8 cellular contexts compared by ENCODE assay signal in genomic region chr22:18001894-18002315, GRCh38. TPM values are rescaled to one million over a fixed set of nuclear protein-coding genes. Genes with fewer than 3 reads are reported as not detected.
DNase-seq lines count a peak whose midpoint lies in the region; ATAC-seq and TF ChIP-seq lines count a peak whose summit lies in the region.
"Not testable (repeated sequence)": the region's sequence is repeated elsewhere in the genome, so short reads cannot be mapped to it uniquely, and the experiment has no call there.

No MANE protein-coding gene starts in this region.

- WGBS in ectodermal cell, 2 experiments, result 54% methylated on average over 15 of the region's 15 CpGs
- WGBS in right cardiac atrium, result 44% methylated on average over 15 of the region's 15 CpGs

- peak overlapping the region; percentile 94 for H3K4me3 Mint-ChIP-seq in activated naive CD8-positive, alpha-beta T cell
- H3K4me3 Mint-ChIP-seq in natural killer cell treated with Interleukin-12 subunit alpha and Interleukin-12 subunit beta and Interleukin-15 and Interleukin-18, amount 100 ng/mL, for 72 hours, result peak overlapping the region; percentile 93
- peak overlapping the region; percentile 82 for H3K4me3 Mint-ChIP-seq in stimulated activated effector memory CD8-positive, alpha-beta T cell treated with anti-CD3 and anti-CD28 coated beads, Interleukin-12 subunit alpha, Interleukin-12 subunit beta, amount 100 ng/mL, for 72 hours

- not testable (repeated sequence) for H3K27me3 ChIP-seq in ectodermal cell (ENCODE audit: control insufficient read depth, insufficient read depth, low read length, poor library complexity, severe bottlenecking); right cardiac atrium (ENCODE audit: control insufficient read depth, insufficient read depth)

- peaks cover 37% of the 10 kb centered on the region for H3K4me1 Mint-ChIP-seq in activated naive CD8-positive, alpha-beta T cell (ENCODE audit: low read depth)
- H3K4me1 Mint-ChIP-seq in natural killer cell treated with Interleukin-12 subunit alpha and Interleukin-12 subunit beta and Interleukin-15 and Interleukin-18, amount 100 ng/mL, for 72 hours (ENCODE audit: low read depth in 2 of 2), result peaks cover 32 to 36% of the 10 kb centered on the region in 2 donors
- H3K4me1 Mint-ChIP-seq in stimulated activated effector memory CD8-positive, alpha-beta T cell treated with anti-CD3 and anti-CD28 coated beads, Interleukin-12 subunit alpha, Interleukin-12 subunit beta, amount 100 ng/mL, for 72 hours, result peaks cover 49% of the 10 kb centered on the region

- POLR2A ChIA-PET in AG04449 (lab: Yijun Ruan, JAX) (interaction anchor here (1.4 kb wide), 1 partner anchor 22 kb away, joined by 4 read pairs; no protein-coding TSS in a partner anchor), HEK293T (lab: Yijun Ruan, JAX) (interaction anchor here (0.6 kb wide), 1 partner anchor 21 kb away, joined by 4 read pairs; no protein-coding TSS in a partner anchor)

- intact Hi-C loops in right cardiac atrium (cut with DNase I), result loop anchor here in 3 of 4 donors (5.0 to 10.0 kb wide), 3 partner anchors 85 to 107 kb away; no protein-coding TSS in a partner anchor

- not testable (repeated sequence) for ATAC-seq in SK-N-SH treated with all-trans-retinoic acid at 6 μM for 48 hours; right cardiac atrium; natural killer cell treated with Interleukin-12 subunit alpha and Interleukin-12 subunit beta and Interleukin-15 and Interleukin-18, amount 100 ng/mL, for 72 hours; stimulated activated effector memory CD8-positive, alpha-beta T cell treated with anti-CD3 and anti-CD28 coated beads, Interleukin-12 subunit alpha, Interleukin-12 subunit beta, amount 100 ng/mL, for 72 hours

- H3K9me3 ChIP-seq in ectodermal cell (ENCODE audit: control insufficient read depth, low read length); right cardiac atrium (ENCODE audit: control insufficient read depth, low read length): not testable (repeated sequence)

- H3K27me3 Mint-ChIP-seq in activated naive CD8-positive, alpha-beta T cell, result not testable (repeated sequence)
- H3K27me3 Mint-ChIP-seq in natural killer cell treated with Interleukin-12 subunit alpha and Interleukin-12 subunit beta and Interleukin-15 and Interleukin-18, amount 100 ng/mL, for 72 hours, result peaks cover 6 to 13% of the 10 kb centered on the region in 2 donors

- H3K4me1 ChIP-seq in ectodermal cell (ENCODE audit: control insufficient read depth, insufficient read depth, low read length); right cardiac atrium (ENCODE audit: control insufficient read depth, insufficient read depth, low read length): not testable (repeated sequence)

- TF ChIP-seq CTCF in AG04449 (IDR thresholded peaks at IDR 0.05; ENCODE audit: insufficient read depth, low read length, missing control alignments), result not testable (repeated sequence)

- not testable (repeated sequence) for H3K36me3 Mint-ChIP-seq in activated naive CD8-positive, alpha-beta T cell; natural killer cell treated with Interleukin-12 subunit alpha and Interleukin-12 subunit beta and Interleukin-15 and Interleukin-18, amount 100 ng/mL, for 72 hours
- H3K36me3 Mint-ChIP-seq in stimulated activated effector memory CD8-positive, alpha-beta T cell treated with anti-CD3 and anti-CD28 coated beads, Interleukin-12 subunit alpha, Interleukin-12 subunit beta, amount 100 ng/mL, for 72 hours, result peaks cover 11% of the 10 kb centered on the region

- DNase-seq in AG04449 (ENCODE audit: low read depth, low spot score); HEK293T (ENCODE audit: extremely low spot score); right cardiac atrium; natural killer cell treated with Interleukin-12 subunit alpha and Interleukin-12 subunit beta and Interleukin-15 and Interleukin-18, amount 100 ng/mL, for 72 hours (ENCODE audit: low spot score); stimulated activated effector memory CD8-positive, alpha-beta T cell treated with anti-CD3 and anti-CD28 coated beads, Interleukin-12 subunit alpha, Interleukin-12 subunit beta, amount 100 ng/mL, for 72 hours (ENCODE audit: low spot score in 2 of 2): not testable (repeated sequence)

- H3K4me3 ChIP-seq in AG04449 (ENCODE audit: low read depth, low read length), result peak overlapping the region; percentile 27
- H3K4me3 ChIP-seq in ectodermal cell (ENCODE audit: insufficient read depth, low read depth, low read length); right cardiac atrium (ENCODE audit: low read length): not testable (repeated sequence)

- not testable (repeated sequence) for H3K36me3 ChIP-seq in ectodermal cell (ENCODE audit: control insufficient read depth, insufficient read depth, low read length)

- H3K27ac Mint-ChIP-seq in activated naive CD8-positive, alpha-beta T cell, result peak overlapping the region; percentile 98
- peak overlapping the region; percentile 91 to 93 for H3K27ac Mint-ChIP-seq in natural killer cell treated with Interleukin-12 subunit alpha and Interleukin-12 subunit beta and Interleukin-15 and Interleukin-18, amount 100 ng/mL, for 72 hours
- peak overlapping the region; percentile 99 for H3K27ac Mint-ChIP-seq in stimulated activated effector memory CD8-positive, alpha-beta T cell treated with anti-CD3 and anti-CD28 coated beads, Interleukin-12 subunit alpha, Interleukin-12 subunit beta, amount 100 ng/mL, for 72 hours

- CTCF ChIA-PET in AG04449 (lab: Yijun Ruan, JAX) (interaction anchor here (0.9 to 7.9 kb wide), 8 partner anchors 10 to 172 kb away, joined by 3 to 69 read pairs (median 6); partner anchors contain the start of gene PEX26), HEK293T (lab: Yijun Ruan, JAX) (interaction anchor here (0.7 kb wide), 1 partner anchor 74 kb away, joined by 4 read pairs; no protein-coding TSS in a partner anchor)

- H3K9me3 Mint-ChIP-seq in activated naive CD8-positive, alpha-beta T cell (ENCODE audit: low read depth); natural killer cell treated with Interleukin-12 subunit alpha and Interleukin-12 subunit beta and Interleukin-15 and Interleukin-18, amount 100 ng/mL, for 72 hours; stimulated activated effector memory CD8-positive, alpha-beta T cell treated with anti-CD3 and anti-CD28 coated beads, Interleukin-12 subunit alpha, Interleukin-12 subunit beta, amount 100 ng/mL, for 72 hours: not testable (repeated sequence)

- H3K27ac ChIP-seq in ectodermal cell (ENCODE audit: insufficient read depth, low read depth, low read length, poor library complexity, severe bottlenecking) (peak overlapping the region; percentile 98), right cardiac atrium (ENCODE audit: low read length) (peak overlapping the region; percentile 56)

TF ChIP-seq in HEK293T, 16 proteins besides CTCF, POLR2A, EP300 and RAD21:
- TF ChIP-seq L3MBTL2 (conservative IDR thresholded peaks at IDR 0.05), result peak; percentile 57; the same call in 1 of the 2 replicates

TF ChIP-seq in SK-N-SH treated with all-trans-retinoic acid at 6 μM for 48 hours, 23 proteins besides CTCF, POLR2A, EP300 and RAD21:
- TF ChIP-seq SNAI2 (CRISPR knock-in tag; IDR thresholded peaks at IDR 0.05) (0 out of 2 replicates have a peak, but pooled peaks have one; percentile 16), TSHZ2 (CRISPR knock-in tag; IDR thresholded peaks at IDR 0.05) (peak; percentile 45; the same call in 1 of the 2 replicates)

RNA-seq across cellular contexts. Expression of gene MICAL3, which starts 22.5 kb away (rescaled TPM):
- 28.0 TPM for polyA plus RNA-seq in ectodermal cell (2013, experiment 1 of 4)
- polyA plus RNA-seq in ectodermal cell (2013, experiment 2 of 4), result 33.8 TPM
- 20.0 TPM for polyA plus RNA-seq in ectodermal cell (2013, experiment 3 of 4)
- polyA plus RNA-seq in ectodermal cell (2013, experiment 4 of 4), result 23.5 TPM
- total RNA-seq in right cardiac atrium, result 100 to 1,000 TPM in 1 of 4 donors, 10 to 100 TPM in 3; 72.1 to 105 (median 79.1) TPM
- 30.4 TPM for polyA plus RNA-seq in right cardiac atrium
- total RNA-seq in natural killer cell treated with Interleukin-12 subunit alpha and Interleukin-12 subunit beta and Interleukin-15 and Interleukin-18, amount 100 ng/mL, for 72 hours, result 10 to 100 TPM; 52.7 to 62.1 TPM
